2 cellular contexts compared by ENCODE assay signal in genomic region chr6:87093199-87093598, GRCh38.
TF ChIP-seq lines count a peak whose summit lies in the region.

No MANE protein-coding gene starts in this region.

TF ChIP-seq in GM12891, 5 proteins besides CTCF, POLR2A, EP300 and RAD21:
- no peak for TF ChIP-seq TAF1 (IDR thresholded peaks at IDR 0.05; ENCODE audit: low read depth, low read length)
- TF ChIP-seq POU2F2 (IDR thresholded peaks at IDR 0.05; ENCODE audit: low read depth, low read length): no peak
- TF ChIP-seq POLR2AphosphoS5 (IDR thresholded peaks at IDR 0.05; ENCODE audit: low read depth, low read length): no peak
- no peak for TF ChIP-seq SPI1 (IDR thresholded peaks at IDR 0.05; ENCODE audit: low read depth, low read length)

TF ChIP-seq in IMR-90, 13 proteins besides CTCF, POLR2A, EP300 and RAD21:
- TF ChIP-seq MAFK (IDR thresholded peaks at IDR 0.05; ENCODE audit: low read depth, low read length): no peak
- no peak for TF ChIP-seq FOS (IDR thresholded peaks at IDR 0.05; ENCODE audit: low read depth, low read length)
- no peak for TF ChIP-seq NFE2L2 (IDR thresholded peaks at IDR 0.05; ENCODE audit: low read depth, low read length)
- TF ChIP-seq BHLHE40 (IDR thresholded peaks at IDR 0.05; ENCODE audit: low read depth, low read length): no peak
- no peak for TF ChIP-seq MXI1 (IDR thresholded peaks at IDR 0.05; ENCODE audit: borderline replicate concordance, low read depth, low read length)
- TF ChIP-seq SMC3 (IDR thresholded peaks at IDR 0.05; ENCODE audit: low read depth, low read length): no peak
- no peak for TF ChIP-seq ELK1 (IDR thresholded peaks at IDR 0.05; ENCODE audit: borderline replicate concordance, low read depth, low read length)
- TF ChIP-seq MAZ (IDR thresholded peaks at IDR 0.05; ENCODE audit: borderline replicate concordance, low read depth, low read length): no peak
- no peak for TF ChIP-seq USF2 (IDR thresholded peaks at IDR 0.05; ENCODE audit: low read depth, low read length)
- no peak for TF ChIP-seq CHD1 (IDR thresholded peaks at IDR 0.05; ENCODE audit: low read depth, low read length)
- no peak for TF ChIP-seq RFX5 (IDR thresholded peaks at IDR 0.05; ENCODE audit: low read depth, low read length)
- no peak for TF ChIP-seq RCOR1 (IDR thresholded peaks at IDR 0.05; ENCODE audit: insufficient replicate concordance, low read length)
- TF ChIP-seq CEBPB (IDR thresholded peaks at IDR 0.05; ENCODE audit: low read depth, low read length): no peak
